Comparison of ENCODE assay signal across 8 cellular contexts in the genomic region with DNA sequence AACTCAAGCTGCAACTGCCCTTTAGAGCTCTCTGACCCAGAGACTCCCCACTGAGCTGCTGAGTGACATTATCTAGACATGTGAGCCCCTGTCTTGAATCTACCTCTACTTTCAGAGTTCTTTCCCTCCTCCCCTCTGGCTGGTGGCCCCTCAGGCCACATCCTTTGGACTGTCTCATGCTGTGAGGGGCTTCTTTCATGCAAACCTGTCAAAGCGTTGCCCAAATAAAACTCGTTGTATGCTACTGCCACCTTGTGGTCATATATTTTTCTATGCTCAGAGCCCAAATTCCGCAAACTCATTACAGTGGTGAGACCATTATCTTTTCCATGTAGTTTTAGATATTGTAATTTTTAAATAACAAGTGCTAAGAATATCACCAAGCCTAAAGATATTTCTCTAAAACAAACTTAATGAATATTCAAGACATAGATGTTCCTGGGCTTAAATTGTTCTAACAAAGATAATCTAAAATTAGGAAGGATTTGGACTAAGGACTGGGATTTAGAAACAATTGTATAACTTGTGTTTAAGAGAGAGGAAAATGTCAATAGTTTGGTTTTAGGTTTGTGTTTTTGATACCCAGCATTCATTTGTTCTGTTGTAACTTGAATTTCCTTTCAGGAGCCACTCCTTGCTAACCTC.
DNase-seq lines count a peak whose midpoint lies in the region; ATAC-seq, FAIRE-seq and TF ChIP-seq lines count a peak whose summit lies in the region.

No MANE protein-coding gene starts in this region.

- peak; percentile 48 for TF ChIP-seq CTCF in nephron progenitor cell (IDR thresholded peaks at IDR 0.05)

- ATAC-seq in GM21423 (IDR thresholded peaks at IDR 0.05; ENCODE audit: unreplicated experiment) (no peak), GM21825 (IDR thresholded peaks at IDR 0.05; ENCODE audit: unreplicated experiment) (no peak)

- H3K36me3 Mint-ChIP-seq in nephron progenitor cell (ENCODE audit: low read depth): peaks cover 5% of the 10 kb centered on the region

- no peak for TF ChIP-seq POLR2A in GM12892 (IDR thresholded peaks at IDR 0.05; ENCODE audit: low read depth, low read length)

- H3K27ac Mint-ChIP-seq in nephron progenitor cell: no peak overlapping the region

- no peaks in the 10 kb centered on the region for H3K4me1 Mint-ChIP-seq in nephron progenitor cell

- H3K4me3 Mint-ChIP-seq in nephron progenitor cell: no peak overlapping the region

- H3K27me3 Mint-ChIP-seq in nephron progenitor cell (ENCODE audit: low read depth, poor library complexity): peaks cover 19% of the 10 kb centered on the region

- H3K9me3 Mint-ChIP-seq in nephron progenitor cell: peaks cover 62% of the 10 kb centered on the region

- FAIRE-seq in GM12892 (lab: Jason Lieb, UNC): peak; percentile 57

- DNase-seq in AG08396 (ENCODE audit: low spot score): peak; percentile 18
- no peak for DNase-seq in GM12892 (ENCODE audit: insufficient read length)
- peak; percentile 46 for DNase-seq in NCI-H748 treated with DMSO at 0.1 percent for 48 hours (lab: John Stamatoyannopoulos, UW)
- peak; percentile 21 for DNase-seq in cerebellar cortex (ENCODE audit: low spot score)
- no peak for DNase-seq in nephron progenitor cell
- DNase-seq in GM19238 (ENCODE audit: insufficient read length, low spot score): no peak

Comparison
In these comparisons a context has a peak if more than half of its experiments do, and no peak if none do; other contexts are left out.
1. DNase-seq: peak in AG08396 (single experiment), NCI-H748 treated with DMSO at 0.1 percent for 48 hours (single experiment) and cerebellar cortex (single experiment); none in GM12892 (single experiment), nephron progenitor cell (single experiment) and GM19238 (single experiment).